ENCODE assay signal across 8 cellular contexts in the genomic region with DNA sequence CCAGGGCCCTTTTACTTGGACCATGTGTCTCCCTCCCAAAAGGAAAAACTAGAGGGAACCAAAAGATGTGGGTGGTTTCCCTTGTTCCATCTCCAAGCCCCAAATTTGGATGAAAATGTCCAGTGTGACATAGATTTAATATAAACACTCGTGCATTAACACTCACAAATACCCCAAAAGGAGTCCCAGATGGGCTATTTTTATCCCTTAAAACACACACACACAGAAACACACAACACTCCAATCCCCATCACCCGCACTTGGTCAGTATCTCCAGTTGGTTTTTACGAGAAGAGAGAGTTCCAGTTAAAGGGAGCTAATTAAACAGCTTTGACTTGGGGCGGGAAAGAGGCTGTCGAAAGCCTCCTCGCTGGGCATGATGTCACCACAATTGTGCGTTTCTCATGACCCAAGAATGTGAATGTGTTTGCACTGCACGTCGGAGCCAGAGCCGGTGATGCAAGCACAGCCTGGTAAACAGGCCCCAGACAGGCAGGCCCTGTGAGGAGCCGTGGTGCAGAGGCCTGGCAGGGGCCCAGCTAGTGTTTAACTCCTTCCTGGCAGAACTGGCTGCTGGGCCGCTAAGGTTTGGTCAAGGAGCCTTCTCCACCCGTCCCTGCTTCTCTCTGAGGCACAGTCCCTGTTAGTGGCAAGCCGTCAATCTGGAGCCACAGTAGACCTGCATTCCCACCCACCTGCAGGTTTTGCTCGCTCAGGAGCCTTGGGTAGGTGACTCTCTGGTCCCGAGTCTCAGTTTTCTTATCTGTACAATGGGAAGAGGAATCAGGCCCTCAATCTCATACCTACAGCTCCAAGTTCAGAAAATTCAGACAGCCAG. TPM values are rescaled to one million over a fixed set of nuclear protein-coding genes. Genes with fewer than 3 reads are reported as not detected.
DNase-seq lines count a peak whose midpoint lies in the region; ATAC-seq lines count a peak whose summit lies in the region.

No MANE protein-coding gene starts in this region.

- peak overlapping the region; percentile 91 for H3K27ac ChIP-seq in urinary bladder (ENCODE audit: low read depth)
- H3K27ac ChIP-seq in CD8-positive, alpha-beta memory T cell (ENCODE audit: low read depth, low read length) = no peak overlapping the region

- no peaks in the 10 kb centered on the region for H3K27me3 ChIP-seq in CD8-positive, alpha-beta memory T cell (ENCODE audit: insufficient read depth, low read length, poor library complexity, severe bottlenecking)

- peak; percentile 88 for DNase-seq in DMS153 (lab: John Stamatoyannopoulos, UW)
- peak; percentile 73 for DNase-seq in NCI-H226
- DNase-seq in ecto neural progenitor cell (ENCODE audit: low spot score) = peak; percentile 60
- peak; percentile 92 for DNase-seq in mesenteric fat pad (ENCODE audit: low spot score)
- DNase-seq in CD8-positive, alpha-beta memory T cell = no peak

- no peaks in the 10 kb centered on the region for H3K9me3 ChIP-seq in CD8-positive, alpha-beta memory T cell (ENCODE audit: low read length)

- H3K9me3 Mint-ChIP-seq in CD8-positive, alpha-beta memory T cell = no peaks in the 10 kb centered on the region
- no peaks in the 10 kb centered on the region for H3K9me3 Mint-ChIP-seq in stimulated activated memory B cell treated with anti-CD40 and anti-IgM and Interleukin-4, amounts not matched to agents 10 μg/mL and 1 μg/mL and 100 μg/mL, for 72 hours

- no peaks in the 10 kb centered on the region for H3K36me3 ChIP-seq in urinary bladder (ENCODE audit: insufficient read depth)
- H3K36me3 ChIP-seq in CD8-positive, alpha-beta memory T cell (ENCODE audit: insufficient read depth, low read length) = no peaks in the 10 kb centered on the region

- H3K27me3 Mint-ChIP-seq in CD8-positive, alpha-beta memory T cell = no peaks in the 10 kb centered on the region
- peaks cover 3% of the 10 kb centered on the region for H3K27me3 Mint-ChIP-seq in stimulated activated memory B cell treated with anti-CD40 and anti-IgM and Interleukin-4, amounts not matched to agents 10 μg/mL and 1 μg/mL and 100 μg/mL, for 72 hours

- no peak for ATAC-seq in HG03378 (IDR thresholded peaks at IDR 0.05; ENCODE audit: unreplicated experiment)
- ATAC-seq in stimulated activated memory B cell treated with anti-CD40 and anti-IgM and Interleukin-4, amounts not matched to agents 10 μg/mL and 1 μg/mL and 100 μg/mL, for 72 hours = no peak

- H3K27ac Mint-ChIP-seq in CD8-positive, alpha-beta memory T cell = no peak overlapping the region
- H3K27ac Mint-ChIP-seq in stimulated activated memory B cell treated with anti-CD40 and anti-IgM and Interleukin-4, amounts not matched to agents 10 μg/mL and 1 μg/mL and 100 μg/mL, for 72 hours = no peak overlapping the region

- H3K4me1 Mint-ChIP-seq in CD8-positive, alpha-beta memory T cell = no peaks in the 10 kb centered on the region
- no peaks in the 10 kb centered on the region for H3K4me1 Mint-ChIP-seq in stimulated activated memory B cell treated with anti-CD40 and anti-IgM and Interleukin-4, amounts not matched to agents 10 μg/mL and 1 μg/mL and 100 μg/mL, for 72 hours

- no peak overlapping the region for H3K4me3 Mint-ChIP-seq in CD8-positive, alpha-beta memory T cell
- no peak overlapping the region for H3K4me3 Mint-ChIP-seq in stimulated activated memory B cell treated with anti-CD40 and anti-IgM and Interleukin-4, amounts not matched to agents 10 μg/mL and 1 μg/mL and 100 μg/mL, for 72 hours

- H3K4me3 ChIP-seq in urinary bladder (ENCODE audit: low read depth, low read length) = no peak overlapping the region
- H3K4me3 ChIP-seq in CD8-positive, alpha-beta memory T cell (ENCODE audit: low read length) = no peak overlapping the region

- H3K4me1 ChIP-seq in urinary bladder (ENCODE audit: insufficient read depth) = no peaks in the 10 kb centered on the region
- H3K4me1 ChIP-seq in CD8-positive, alpha-beta memory T cell (ENCODE audit: insufficient read depth, low read length) = no peaks in the 10 kb centered on the region

- CTCF ChIA-PET in CD8-positive, alpha-beta memory T cell (lab: Charles Lee) = interaction anchor here (1.2 kb wide), 1 partner anchor 52 kb away, joined by 4 read pairs; no protein-coding TSS in a partner anchor

- POLR2A ChIA-PET in CD8-positive, alpha-beta memory T cell (lab: Charles Lee) = no interaction called here

- 23% methylated on average over 16 of the region's 16 CpGs for WGBS in urinary bladder

- H3K36me3 Mint-ChIP-seq in CD8-positive, alpha-beta memory T cell = no peaks in the 10 kb centered on the region
- no peaks in the 10 kb centered on the region for H3K36me3 Mint-ChIP-seq in stimulated activated memory B cell treated with anti-CD40 and anti-IgM and Interleukin-4, amounts not matched to agents 10 μg/mL and 1 μg/mL and 100 μg/mL, for 72 hours

RNA-seq across cellular contexts. Expression of gene SMTN, which starts 25.6 kb away (rescaled TPM):
- total RNA-seq in mesenteric fat pad (78.5 TPM), urinary bladder (149 TPM)
- polyA plus RNA-seq in urinary bladder = 1,750 TPM
- 10 to 100 TPM; 13.2 to 14.7 TPM for total RNA-seq in CD8-positive, alpha-beta memory T cell
- polyA plus RNA-seq in CD8-positive, alpha-beta memory T cell = 0.98 TPM

RNA-seq across cellular contexts. Expression of gene SELENOM, which starts 51.8 kb away (rescaled TPM):
- total RNA-seq in mesenteric fat pad (160 TPM), urinary bladder (113 TPM)
- 1,134 TPM for polyA plus RNA-seq in urinary bladder
- 10 to 100 TPM; 14.6 to 15.4 TPM for total RNA-seq in CD8-positive, alpha-beta memory T cell
- polyA plus RNA-seq in CD8-positive, alpha-beta memory T cell = 138 TPM

Comparison
In these comparisons a context has a peak if more than half of its experiments do, and no peak if none do; other contexts are left out.
1. DNase-seq: peak in DMS153 (single experiment), NCI-H226 (single experiment), ecto neural progenitor cell (single experiment) and mesenteric fat pad (single experiment); none in CD8-positive, alpha-beta memory T cell (0 of 5).